ENCODE assay signal across 25 cellular contexts in genomic region chr10:62893036-62893435, GRCh38.
"Had no signal": no experiment of that assay in that cellular context is flagged by ENCODE, and none has a peak within 500 bp of the region (broad histone marks: within the 10 kb centered on the region; RNA-seq: fewer than 3 reads in every experiment).

No MANE protein-coding gene starts in this region.

- DNase-seq: activated CD4-positive, alpha-beta T cell treated with anti-CD3 and anti-CD28 coated beads for 36 hours; activated CD4-positive, alpha-beta T cell treated with anti-CD3 and anti-CD28 coated beads, Interleukin-2, amount 50 U/mL, for 4 hours; activated naive CD4-positive, alpha-beta T cell treated with Interleukin-2 at 50 U/mL for 16 hours; activated T-cell treated with anti-CD3 and anti-CD28 coated beads, Interleukin-2, amount 50 U/mL, for 48 hours; amygdala; cerebellar nuclear complex; cortex of kidney; erythroblast; glutamatergic neuron; immature natural killer cell; left ventricle myocardium inferior; midbrain; natural killer cell; retina; stimulated activated CD4-positive, alpha-beta T cell treated with anti-CD3 and anti-CD28 coated beads, Interleukin-2, amount 100 ng/mL, for 48 hours; stimulated activated CD8-positive, alpha-beta memory T cell treated with anti-CD3 and anti-CD28 coated beads, Interleukin-4, amount 100 ng/mL, for 48 hours; stimulated activated naive B cell treated with anti-CD40 and anti-IgM and Interleukin-4, amounts not matched to agents 10 μg/mL and 1 μg/mL and 100 μg/mL, for 72 hours; transverse colon; uterus had no signal

- H3K27ac Mint-ChIP-seq: activated CD4-positive, alpha-beta T cell treated with anti-CD3 and anti-CD28 coated beads for 36 hours; immature natural killer cell; natural killer cell; progenitor cell of endocrine pancreas; stimulated activated naive B cell treated with anti-CD40 and anti-IgM and Interleukin-4, amounts not matched to agents 10 μg/mL and 1 μg/mL and 100 μg/mL, for 72 hours; T-helper 2 cell treated with Interferon-gamma antibody and Interleukin-4, amounts not matched to agents 5 μg/mL and 100 μg/mL, for 36 hours; WTC11 had no signal

- H3K36me3 Mint-ChIP-seq: immature natural killer cell; natural killer cell; stimulated activated naive B cell treated with anti-CD40 and anti-IgM and Interleukin-4, amounts not matched to agents 10 μg/mL and 1 μg/mL and 100 μg/mL, for 72 hours; WTC11 had no signal

- ATAC-seq: activated CD4-positive, alpha-beta T cell treated with anti-CD3 and anti-CD28 coated beads for 36 hours; natural killer cell; stimulated activated naive B cell treated with anti-CD40 and anti-IgM and Interleukin-4, amounts not matched to agents 10 μg/mL and 1 μg/mL and 100 μg/mL, for 72 hours; WTC11 had no signal

- H3K4me1 Mint-ChIP-seq: activated CD4-positive, alpha-beta T cell treated with anti-CD3 and anti-CD28 coated beads for 36 hours; immature natural killer cell; natural killer cell had no signal

- H3K9me3 Mint-ChIP-seq: immature natural killer cell; natural killer cell; stimulated activated naive B cell treated with anti-CD40 and anti-IgM and Interleukin-4, amounts not matched to agents 10 μg/mL and 1 μg/mL and 100 μg/mL, for 72 hours; T-helper 2 cell treated with Interferon-gamma antibody and Interleukin-4, amounts not matched to agents 5 μg/mL and 100 μg/mL, for 36 hours; WTC11 had no signal

- H3K4me3 Mint-ChIP-seq: activated CD4-positive, alpha-beta T cell treated with anti-CD3 and anti-CD28 coated beads for 36 hours; immature natural killer cell; natural killer cell; stimulated activated naive B cell treated with anti-CD40 and anti-IgM and Interleukin-4, amounts not matched to agents 10 μg/mL and 1 μg/mL and 100 μg/mL, for 72 hours; T-helper 2 cell treated with Interferon-gamma antibody and Interleukin-4, amounts not matched to agents 5 μg/mL and 100 μg/mL, for 36 hours; WTC11 had no signal

- H3K36me3 ChIP-seq: left ventricle myocardium inferior, transverse colon, uterus had no signal

- FAIRE-seq: frontal cortex, TTC549 had no signal

- H3K27ac ChIP-seq: hepatocyte, left ventricle myocardium inferior, transverse colon, uterus had no signal

- H3K4me3 ChIP-seq: hepatocyte, left ventricle myocardium inferior, transverse colon, uterus had no signal

- H3K9me3 ChIP-seq: left ventricle myocardium inferior, transverse colon, uterus had no signal

- H3K27me3 Mint-ChIP-seq: progenitor cell of endocrine pancreas had no signal

- H3K4me1 ChIP-seq: left ventricle myocardium inferior, transverse colon, uterus had no signal
